Comparison of ENCODE assay signal across 1 cellular context in genomic region chr6:43021270-43022047, GRCh38.
TF ChIP-seq lines count a peak whose summit lies in the region.

A gene with protein sequence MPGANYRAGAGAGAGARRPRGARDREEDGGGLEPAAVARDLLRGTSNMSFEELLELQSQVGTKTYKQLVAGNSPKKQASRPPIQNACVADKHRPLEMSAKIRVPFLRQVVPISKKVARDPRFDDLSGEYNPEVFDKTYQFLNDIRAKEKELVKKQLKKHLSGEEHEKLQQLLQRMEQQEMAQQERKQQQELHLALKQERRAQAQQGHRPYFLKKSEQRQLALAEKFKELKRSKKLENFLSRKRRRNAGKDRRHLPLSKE (plus strand): TSS chr6:43021623. CDS start chr6:43021655, 32 bp downstream.

TF ChIP-seq in K562, 482 proteins besides CTCF, POLR2A, EP300 and RAD21 (continued from another document and continues in another):
- TF ChIP-seq, protein P1, sequence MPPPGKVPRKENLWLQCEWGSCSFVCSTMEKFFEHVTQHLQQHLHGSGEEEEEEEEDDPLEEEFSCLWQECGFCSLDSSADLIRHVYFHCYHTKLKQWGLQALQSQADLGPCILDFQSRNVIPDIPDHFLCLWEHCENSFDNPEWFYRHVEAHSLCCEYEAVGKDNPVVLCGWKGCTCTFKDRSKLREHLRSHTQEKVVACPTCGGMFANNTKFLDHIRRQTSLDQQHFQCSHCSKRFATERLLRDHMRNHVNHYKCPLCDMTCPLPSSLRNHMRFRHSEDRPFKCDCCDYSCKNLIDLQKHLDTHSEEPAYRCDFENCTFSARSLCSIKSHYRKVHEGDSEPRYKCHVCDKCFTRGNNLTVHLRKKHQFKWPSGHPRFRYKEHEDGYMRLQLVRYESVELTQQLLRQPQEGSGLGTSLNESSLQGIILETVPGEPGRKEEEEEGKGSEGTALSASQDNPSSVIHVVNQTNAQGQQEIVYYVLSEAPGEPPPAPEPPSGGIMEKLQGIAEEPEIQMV (tag; conservative IDR thresholded peaks at IDR 0.05; ENCODE audit: low read depth): no peak
- no peak for TF ChIP-seq NFATC3 (IDR thresholded peaks at IDR 0.05)
- no peak for TF ChIP-seq PPARD (CRISPR knock-in tag; IDR thresholded peaks at IDR 0.05)
- peak; percentile 44; the same call in 1 of the 2 replicates for TF ChIP-seq CC2D1A (IDR thresholded peaks at IDR 0.05)
- TF ChIP-seq ZNF41 (CRISPR knock-in tag; conservative IDR thresholded peaks at IDR 0.05): no peak
- TF ChIP-seq NEUROD1 (IDR thresholded peaks at IDR 0.05; ENCODE audit: borderline replicate concordance, low read depth, low read length, partially characterized antibody): no peak
- TF ChIP-seq STAT6 (CRISPR knock-in tag; IDR thresholded peaks at IDR 0.05): no peak
- no peak for TF ChIP-seq ID3 (CRISPR knock-in tag; IDR thresholded peaks at IDR 0.05)
- peak; percentile 13; the same call in 1 of the 2 replicates for TF ChIP-seq ID3 (tag; IDR thresholded peaks at IDR 0.05)
- TF ChIP-seq ETV1 (tag; conservative IDR thresholded peaks at IDR 0.05; ENCODE audit: low read depth): 0 out of 2 replicates have a peak, but pooled peaks have one; percentile 28
- peak; percentile 91 for TF ChIP-seq RBBP5 (IDR thresholded peaks at IDR 0.05; ENCODE audit: borderline replicate concordance, insufficient read depth, low read length, poor library complexity, severe bottlenecking)
- TF ChIP-seq RFX5 (IDR thresholded peaks at IDR 0.05; ENCODE audit: low read depth, low read length): no peak
- no peak for TF ChIP-seq USF2 (CRISPR knock-in tag; IDR thresholded peaks at IDR 0.05)
- TF ChIP-seq NCOA1 (IDR thresholded peaks at IDR 0.05; ENCODE audit: low read depth): peak; percentile 21; the same call in 1 of the 2 replicates
- no peak for TF ChIP-seq ZNF407 (IDR thresholded peaks at IDR 0.05; ENCODE audit: low read depth)
- TF ChIP-seq CAMTA2 (CRISPR knock-in tag; conservative IDR thresholded peaks at IDR 0.05): 0 out of 2 replicates have a peak, but pooled peaks have one; percentile 45
- TF ChIP-seq, protein P2, sequence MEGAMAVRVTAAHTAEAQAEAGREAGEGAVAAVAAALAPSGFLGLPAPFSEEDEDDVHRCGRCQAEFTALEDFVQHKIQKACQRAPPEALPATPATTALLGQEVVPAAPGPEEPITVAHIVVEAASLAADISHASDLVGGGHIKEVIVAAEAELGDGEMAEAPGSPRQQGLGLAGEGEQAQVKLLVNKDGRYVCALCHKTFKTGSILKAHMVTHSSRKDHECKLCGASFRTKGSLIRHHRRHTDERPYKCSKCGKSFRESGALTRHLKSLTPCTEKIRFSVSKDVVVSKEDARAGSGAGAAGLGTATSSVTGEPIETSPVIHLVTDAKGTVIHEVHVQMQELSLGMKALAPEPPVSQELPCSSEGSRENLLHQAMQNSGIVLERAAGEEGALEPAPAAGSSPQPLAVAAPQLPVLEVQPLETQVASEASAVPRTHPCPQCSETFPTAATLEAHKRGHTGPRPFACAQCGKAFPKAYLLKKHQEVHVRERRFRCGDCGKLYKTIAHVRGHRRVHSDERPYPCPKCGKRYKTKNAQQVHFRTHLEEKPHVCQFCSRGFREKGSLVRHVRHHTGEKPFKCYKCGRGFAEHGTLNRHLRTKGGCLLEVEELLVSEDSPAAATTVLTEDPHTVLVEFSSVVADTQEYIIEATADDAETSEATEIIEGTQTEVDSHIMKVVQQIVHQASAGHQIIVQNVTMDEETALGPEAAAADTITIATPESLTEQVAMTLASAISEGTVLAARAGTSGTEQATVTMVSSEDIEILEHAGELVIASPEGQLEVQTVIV (CRISPR knock-in tag; IDR thresholded peaks at IDR 0.05; ENCODE audit: borderline replicate concordance): no peak
- no peak for TF ChIP-seq PTBP1 (IDR thresholded peaks at IDR 0.05; ENCODE audit: low read depth, low read length)
- peak; percentile 48; the same call in 1 of the 2 replicates for TF ChIP-seq MXI1 (IDR thresholded peaks at IDR 0.05; ENCODE audit: low read depth, low read length)
- TF ChIP-seq PHB (CRISPR knock-in tag; IDR thresholded peaks at IDR 0.05): no peak
- TF ChIP-seq TOE1 (IDR thresholded peaks at IDR 0.05; ENCODE audit: borderline replicate concordance): 0 out of 2 replicates have a peak, but pooled peaks have one; percentile 34
- TF ChIP-seq TOE1 (CRISPR knock-in tag; IDR thresholded peaks at IDR 0.05; ENCODE audit: borderline replicate concordance, low read depth): no peak
- no peak for TF ChIP-seq ZNF140 (CRISPR knock-in tag; IDR thresholded peaks at IDR 0.05)
- TF ChIP-seq RERE (CRISPR knock-in tag; IDR thresholded peaks at IDR 0.05; ENCODE audit: borderline replicate concordance): no peak
- TF ChIP-seq TBP (optimal IDR thresholded peaks at IDR 0.05; ENCODE audit: low read depth, low read length): peak; percentile 49
- TF ChIP-seq L3MBTL2 (IDR thresholded peaks at IDR 0.05): peak; percentile 91
- TF ChIP-seq CTBP1 (IDR thresholded peaks at IDR 0.05; ENCODE audit: borderline replicate concordance): peak; percentile 66
- TF ChIP-seq TCFL5 (CRISPR knock-in tag; conservative IDR thresholded peaks at IDR 0.05): no peak
- TF ChIP-seq MIER1 (IDR thresholded peaks at IDR 0.05; ENCODE audit: low read depth): no peak
